In genomic region chr14:102011631-102012030, GRCh38 we compare ENCODE assay signal across 29 cellular contexts.
"Had no signal": no experiment of that assay in that cellular context is flagged by ENCODE, and none has a peak within 500 bp of the region (broad histone marks: within the 10 kb centered on the region; RNA-seq: fewer than 3 reads in every experiment).

No MANE protein-coding gene starts in this region.

- H3K4me2 ChIP-seq: hepatocyte, neural progenitor cell had no signal

- H3K4me3 ChIP-seq: hepatocyte, left ventricle myocardium inferior, lung, neural progenitor cell, prostate gland, skin epidermis, stomach, testis, thyroid gland, transverse colon, uterus had no signal

- H3K9ac ChIP-seq: neural progenitor cell, parathyroid adenoma had no signal

- DNase-seq: islet precursor cell; left ventricle myocardium inferior; mesendoderm; naive B cell; natural killer cell; nephron progenitor cell; occipital lobe; retina; right cardiac atrium; stimulated activated CD4-positive, alpha-beta T cell treated with anti-CD3 and anti-CD28 coated beads, Interleukin-12 subunit alpha, Interleukin-12 subunit beta, amount 100 ng/mL, for 4 hours; stimulated activated CD4-positive, alpha-beta T cell treated with anti-CD3 and anti-CD28 coated beads, Interleukin-15, amount 100 ng/mL, for 24 hours; stimulated activated CD4-positive, alpha-beta T cell treated with anti-CD3 and anti-CD28 coated beads, Interleukin-2, amount 100 ng/mL, for 24 hours; stimulated activated CD4-positive, alpha-beta T cell treated with anti-CD3 and anti-CD28 coated beads, Interleukin-4, amount 100 ng/mL, for 1 hour; stimulated activated naive B cell treated with anti-CD40 and anti-IgM and Interleukin-4, amounts not matched to agents 10 μg/mL and 1 μg/mL and 100 μg/mL, for 72 hours; stimulated activated naive CD8-positive, alpha-beta T cell treated with anti-CD3 and anti-CD28 coated beads, Interleukin-15, Interleukin-2, amounts not matched to agents 100 U/mL and 50 U/mL, for 24 hours; stomach; testis; thyroid gland; transverse colon; uterus had no signal

- H3K9me3 ChIP-seq: left ventricle myocardium inferior, prostate gland, stomach, testis, thyroid gland, transverse colon, uterus had no signal

- H3K9me3 Mint-ChIP-seq: mesothelial cell of epicardium; naive B cell; natural killer cell; nephron progenitor cell; neural progenitor cell; stimulated activated naive B cell treated with anti-CD40 and anti-IgM and Interleukin-4, amounts not matched to agents 10 μg/mL and 1 μg/mL and 100 μg/mL, for 72 hours had no signal

- H3K4me1 ChIP-seq: left ventricle myocardium inferior, neural progenitor cell, parathyroid adenoma, prostate gland, stomach, testis, thyroid gland, transverse colon, uterus had no signal

- H3K27ac Mint-ChIP-seq: mesothelial cell of epicardium, natural killer cell, nephron progenitor cell, neural progenitor cell had no signal

- H3K79me2 ChIP-seq: hepatocyte had no signal

- H3K4me3 Mint-ChIP-seq: mesothelial cell of epicardium; naive B cell; natural killer cell; nephron progenitor cell; neural progenitor cell; stimulated activated naive B cell treated with anti-CD40 and anti-IgM and Interleukin-4, amounts not matched to agents 10 μg/mL and 1 μg/mL and 100 μg/mL, for 72 hours had no signal

- H2AFZ ChIP-seq: hepatocyte, neural progenitor cell, parathyroid adenoma had no signal

- H3K4me1 Mint-ChIP-seq: mesothelial cell of epicardium; naive B cell; natural killer cell; nephron progenitor cell; neural progenitor cell; stimulated activated naive B cell treated with anti-CD40 and anti-IgM and Interleukin-4, amounts not matched to agents 10 μg/mL and 1 μg/mL and 100 μg/mL, for 72 hours had no signal

- H3K27ac ChIP-seq: hepatocyte, left ventricle myocardium inferior, neural progenitor cell, neutrophil, parathyroid adenoma, prostate gland, skin epidermis, stomach, testis, thyroid gland, transverse colon, uterus had no signal

- H3K27me3 ChIP-seq: hepatocyte, neural progenitor cell, neutrophil, stomach, testis, thyroid gland, transverse colon, uterus had no signal

- H3K36me3 ChIP-seq: uterus had no signal

- ATAC-seq: natural killer cell; right cardiac atrium; sciatic nerve; stimulated activated naive B cell treated with anti-CD40 and anti-IgM and Interleukin-4, amounts not matched to agents 10 μg/mL and 1 μg/mL and 100 μg/mL, for 72 hours; stimulated activated naive CD8-positive, alpha-beta T cell treated with anti-CD3 and anti-CD28 coated beads, Interleukin-15, Interleukin-2, amounts not matched to agents 100 U/mL and 50 U/mL, for 24 hours had no signal

- H3K27me3 Mint-ChIP-seq: naive B cell; stimulated activated naive B cell treated with anti-CD40 and anti-IgM and Interleukin-4, amounts not matched to agents 10 μg/mL and 1 μg/mL and 100 μg/mL, for 72 hours had no signal
